ENCODE assay signal across 19 cellular contexts in genomic region chr4:184671101-184671500, GRCh38. TPM values are rescaled to one million over a fixed set of nuclear protein-coding genes. Genes with fewer than 3 reads are reported as not detected.
DNase-seq lines count a peak whose midpoint lies in the region; ATAC-seq and TF ChIP-seq lines count a peak whose summit lies in the region.
"Had no signal": no experiment of that assay in that cellular context is flagged by ENCODE, and none has a peak within 500 bp of the region (broad histone marks: within the 10 kb centered on the region; RNA-seq: fewer than 3 reads in every experiment).

No MANE protein-coding gene starts in this region.

- no peak for TF ChIP-seq POLR2A in Peyer's patch (IDR thresholded peaks at IDR 0.05)

- H3K9me3 ChIP-seq in Peyer's patch, result no peaks in the 10 kb centered on the region

- intact Hi-C loops in natural killer cell (cut with micrococcal nuclease), result no loop called here

- peaks cover 33% of the 10 kb centered on the region in 2 donors for H3K4me1 Mint-ChIP-seq in natural killer cell
- peaks cover 31 to 34% of the 10 kb centered on the region in 2 donors for H3K4me1 Mint-ChIP-seq in natural killer cell treated with Interleukin-12 subunit alpha and Interleukin-12 subunit beta and Interleukin-15 and Interleukin-18, amount 100 ng/mL, for 72 hours (ENCODE audit: low read depth in 2 of 2)
- H3K4me1 Mint-ChIP-seq in nephron progenitor cell, result peaks cover 11% of the 10 kb centered on the region

- TF ChIP-seq CTCF in natural killer cell (IDR thresholded peaks at IDR 0.05), result no peak
- no peak for TF ChIP-seq CTCF in nephron progenitor cell (IDR thresholded peaks at IDR 0.05)
- no peak for TF ChIP-seq CTCF in Peyer's patch (IDR thresholded peaks at IDR 0.05)

- no peak for ATAC-seq in natural killer cell
- no peak for ATAC-seq in natural killer cell treated with Interleukin-12 subunit alpha and Interleukin-12 subunit beta and Interleukin-15 and Interleukin-18, amount 100 ng/mL, for 72 hours
- ATAC-seq in GM19397 (IDR thresholded peaks at IDR 0.05; ENCODE audit: unreplicated experiment), result no peak
- no peak for ATAC-seq in GM19035 (IDR thresholded peaks at IDR 0.05; ENCODE audit: unreplicated experiment)
- ATAC-seq: HepG2, PC-3 had no signal

- no peak overlapping the region for H3K4me3 ChIP-seq in Peyer's patch

- DNase-seq in natural killer cell (no peak), epithelial cell of prostate (ENCODE audit: low read depth, low spot score) (no peak), nephron progenitor cell (no peak), Peyer's patch (no peak)
- no peak for DNase-seq in natural killer cell treated with Interleukin-12 subunit alpha and Interleukin-12 subunit beta and Interleukin-15 and Interleukin-18, amount 100 ng/mL, for 72 hours (ENCODE audit: low spot score)
- DNase-seq: DMS153, DND-41, Karpas-422, NCI-H1092 treated with DMSO at 0.1 percent for 48 hours, NCI-H1436, NCI-H187, NCI-H2081 treated with DMSO at 0.1 percent for 48 hours, NCI-H524, NCI-H748 treated with DMSO at 0.1 percent for 48 hours, PC-3, SHP77 treated with DMSO at 0.1 percent for 48 hours had no signal

- H3K4me1 ChIP-seq in Peyer's patch, result peaks cover 0 to 6% (median 2%) of the 10 kb centered on the region in 4 donors

- H3K36me3 ChIP-seq in Peyer's patch, result peaks cover 0 to 32% (median 0%) of the 10 kb centered on the region in 3 donors

- H3K36me3 Mint-ChIP-seq in natural killer cell (no peaks in the 10 kb centered on the region), nephron progenitor cell (ENCODE audit: low read depth) (peaks cover 55% of the 10 kb centered on the region)
- peaks cover 16% of the 10 kb centered on the region for H3K36me3 Mint-ChIP-seq in natural killer cell treated with Interleukin-12 subunit alpha and Interleukin-12 subunit beta and Interleukin-15 and Interleukin-18, amount 100 ng/mL, for 72 hours

- no peaks in the 10 kb centered on the region for H3K9me3 Mint-ChIP-seq in natural killer cell
- H3K9me3 Mint-ChIP-seq in natural killer cell treated with Interleukin-12 subunit alpha and Interleukin-12 subunit beta and Interleukin-15 and Interleukin-18, amount 100 ng/mL, for 72 hours, result peaks cover 7% of the 10 kb centered on the region
- no peaks in the 10 kb centered on the region for H3K9me3 Mint-ChIP-seq in nephron progenitor cell

- H3K27ac ChIP-seq in epithelial cell of prostate (peak overlapping the region; percentile 17), Peyer's patch (no peak overlapping the region)

- H3K4me3 Mint-ChIP-seq in natural killer cell (peak overlapping the region; percentile 31), nephron progenitor cell (no peak overlapping the region)
- H3K4me3 Mint-ChIP-seq in natural killer cell treated with Interleukin-12 subunit alpha and Interleukin-12 subunit beta and Interleukin-15 and Interleukin-18, amount 100 ng/mL, for 72 hours, result no peak overlapping the region

- H3K27me3 ChIP-seq in Peyer's patch, result no peaks in the 10 kb centered on the region

- H3K27me3 Mint-ChIP-seq in natural killer cell (ENCODE audit: low read depth in 2 of 2) (no peaks in the 10 kb centered on the region), nephron progenitor cell (ENCODE audit: low read depth, poor library complexity) (peaks cover 3% of the 10 kb centered on the region)
- no peaks in the 10 kb centered on the region for H3K27me3 Mint-ChIP-seq in natural killer cell treated with Interleukin-12 subunit alpha and Interleukin-12 subunit beta and Interleukin-15 and Interleukin-18, amount 100 ng/mL, for 72 hours

- peak overlapping the region in 1 of 2 donors; percentile 97 for H3K27ac Mint-ChIP-seq in natural killer cell
- H3K27ac Mint-ChIP-seq in natural killer cell treated with Interleukin-12 subunit alpha and Interleukin-12 subunit beta and Interleukin-15 and Interleukin-18, amount 100 ng/mL, for 72 hours, result no peak overlapping the region
- peak overlapping the region; percentile 89 for H3K27ac Mint-ChIP-seq in nephron progenitor cell

RNA-seq across cellular contexts. Expression of gene PRIMPOL, which starts 21.6 kb away (rescaled TPM):
- total RNA-seq in natural killer cell (10 to 100 TPM; 13.2 to 17.9 (median 16.9) TPM), Peyer's patch (10 to 100 TPM; 13.3 to 33.0 (median 25.0) TPM)
- 10 to 100 TPM; 19.1 to 19.3 TPM for total RNA-seq in natural killer cell treated with Interleukin-12 subunit alpha and Interleukin-12 subunit beta and Interleukin-15 and Interleukin-18, amount 100 ng/mL, for 72 hours

RNA-seq across cellular contexts. Expression of gene CASP3, which starts 21.9 kb away (rescaled TPM):
- total RNA-seq in natural killer cell (10 to 100 TPM; 20.9 to 35.1 (median 30.2) TPM), Peyer's patch (10 to 100 TPM; 14.9 to 49.0 (median 25.8) TPM)
- total RNA-seq in natural killer cell treated with Interleukin-12 subunit alpha and Interleukin-12 subunit beta and Interleukin-15 and Interleukin-18, amount 100 ng/mL, for 72 hours, result 10 to 100 TPM; 65.8 to 96.5 TPM
